1 cellular context compared by ENCODE assay signal in the genomic region with DNA sequence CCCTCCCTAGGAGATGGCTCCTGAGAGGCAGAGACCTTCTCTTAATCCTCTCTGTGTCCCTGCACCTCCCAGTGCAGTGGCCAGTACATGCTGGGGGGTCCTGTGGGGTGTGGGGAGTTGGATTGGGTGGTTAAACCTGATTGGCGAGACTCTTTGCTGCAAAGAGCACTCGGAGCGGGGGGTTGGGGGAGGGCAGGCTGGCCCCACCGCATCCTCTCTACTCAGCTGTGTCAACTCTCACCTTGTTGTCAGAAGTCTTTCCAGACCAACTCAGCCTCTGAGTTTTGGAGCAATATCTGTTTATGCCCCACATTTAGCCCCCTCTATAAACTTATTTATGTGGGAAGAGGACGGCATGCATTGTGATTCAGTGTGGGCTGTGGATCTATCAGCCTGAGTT.
TF ChIP-seq lines count a peak whose summit lies in the region.

No MANE protein-coding gene starts in this region.

TF ChIP-seq in GM23338, 12 proteins besides CTCF, POLR2A, EP300 and RAD21:
- TF ChIP-seq, protein P1, sequence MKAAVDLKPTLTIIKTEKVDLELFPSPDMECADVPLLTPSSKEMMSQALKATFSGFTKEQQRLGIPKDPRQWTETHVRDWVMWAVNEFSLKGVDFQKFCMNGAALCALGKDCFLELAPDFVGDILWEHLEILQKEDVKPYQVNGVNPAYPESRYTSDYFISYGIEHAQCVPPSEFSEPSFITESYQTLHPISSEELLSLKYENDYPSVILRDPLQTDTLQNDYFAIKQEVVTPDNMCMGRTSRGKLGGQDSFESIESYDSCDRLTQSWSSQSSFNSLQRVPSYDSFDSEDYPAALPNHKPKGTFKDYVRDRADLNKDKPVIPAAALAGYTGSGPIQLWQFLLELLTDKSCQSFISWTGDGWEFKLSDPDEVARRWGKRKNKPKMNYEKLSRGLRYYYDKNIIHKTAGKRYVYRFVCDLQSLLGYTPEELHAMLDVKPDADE (IDR thresholded peaks at IDR 0.05) = no peak
- TF ChIP-seq CREB1 (CRISPR knock-in tag; IDR thresholded peaks at IDR 0.05; ENCODE audit: low read depth) (no peak), ZNF331 (CRISPR knock-in tag; IDR thresholded peaks at IDR 0.05; ENCODE audit: low read depth) (no peak), STAT1 (IDR thresholded peaks at IDR 0.05; ENCODE audit: unreplicated experiment) (no peak), POLR2AphosphoS5 (IDR thresholded peaks at IDR 0.05; ENCODE audit: low read depth) (no peak), EZH2phosphoT487 (IDR thresholded peaks at IDR 0.05; ENCODE audit: unreplicated experiment) (no peak), EZH2 (IDR thresholded peaks at IDR 0.05; ENCODE audit: low read depth, unreplicated experiment) (no peak), ZNF114 (CRISPR knock-in tag; IDR thresholded peaks at IDR 0.05) (no peak), JUNB (IDR thresholded peaks at IDR 0.05; ENCODE audit: unreplicated experiment) (no peak), NANOG (IDR thresholded peaks at IDR 0.05; ENCODE audit: borderline replicate concordance) (no peak)
- TF ChIP-seq, protein P2, sequence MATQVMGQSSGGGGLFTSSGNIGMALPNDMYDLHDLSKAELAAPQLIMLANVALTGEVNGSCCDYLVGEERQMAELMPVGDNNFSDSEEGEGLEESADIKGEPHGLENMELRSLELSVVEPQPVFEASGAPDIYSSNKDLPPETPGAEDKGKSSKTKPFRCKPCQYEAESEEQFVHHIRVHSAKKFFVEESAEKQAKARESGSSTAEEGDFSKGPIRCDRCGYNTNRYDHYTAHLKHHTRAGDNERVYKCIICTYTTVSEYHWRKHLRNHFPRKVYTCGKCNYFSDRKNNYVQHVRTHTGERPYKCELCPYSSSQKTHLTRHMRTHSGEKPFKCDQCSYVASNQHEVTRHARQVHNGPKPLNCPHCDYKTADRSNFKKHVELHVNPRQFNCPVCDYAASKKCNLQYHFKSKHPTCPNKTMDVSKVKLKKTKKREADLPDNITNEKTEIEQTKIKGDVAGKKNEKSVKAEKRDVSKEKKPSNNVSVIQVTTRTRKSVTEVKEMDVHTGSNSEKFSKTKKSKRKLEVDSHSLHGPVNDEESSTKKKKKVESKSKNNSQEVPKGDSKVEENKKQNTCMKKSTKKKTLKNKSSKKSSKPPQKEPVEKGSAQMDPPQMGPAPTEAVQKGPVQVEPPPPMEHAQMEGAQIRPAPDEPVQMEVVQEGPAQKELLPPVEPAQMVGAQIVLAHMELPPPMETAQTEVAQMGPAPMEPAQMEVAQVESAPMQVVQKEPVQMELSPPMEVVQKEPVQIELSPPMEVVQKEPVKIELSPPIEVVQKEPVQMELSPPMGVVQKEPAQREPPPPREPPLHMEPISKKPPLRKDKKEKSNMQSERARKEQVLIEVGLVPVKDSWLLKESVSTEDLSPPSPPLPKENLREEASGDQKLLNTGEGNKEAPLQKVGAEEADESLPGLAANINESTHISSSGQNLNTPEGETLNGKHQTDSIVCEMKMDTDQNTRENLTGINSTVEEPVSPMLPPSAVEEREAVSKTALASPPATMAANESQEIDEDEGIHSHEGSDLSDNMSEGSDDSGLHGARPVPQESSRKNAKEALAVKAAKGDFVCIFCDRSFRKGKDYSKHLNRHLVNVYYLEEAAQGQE (IDR thresholded peaks at IDR 0.05; ENCODE audit: unreplicated experiment) = no peak
- TF ChIP-seq, protein P3, sequence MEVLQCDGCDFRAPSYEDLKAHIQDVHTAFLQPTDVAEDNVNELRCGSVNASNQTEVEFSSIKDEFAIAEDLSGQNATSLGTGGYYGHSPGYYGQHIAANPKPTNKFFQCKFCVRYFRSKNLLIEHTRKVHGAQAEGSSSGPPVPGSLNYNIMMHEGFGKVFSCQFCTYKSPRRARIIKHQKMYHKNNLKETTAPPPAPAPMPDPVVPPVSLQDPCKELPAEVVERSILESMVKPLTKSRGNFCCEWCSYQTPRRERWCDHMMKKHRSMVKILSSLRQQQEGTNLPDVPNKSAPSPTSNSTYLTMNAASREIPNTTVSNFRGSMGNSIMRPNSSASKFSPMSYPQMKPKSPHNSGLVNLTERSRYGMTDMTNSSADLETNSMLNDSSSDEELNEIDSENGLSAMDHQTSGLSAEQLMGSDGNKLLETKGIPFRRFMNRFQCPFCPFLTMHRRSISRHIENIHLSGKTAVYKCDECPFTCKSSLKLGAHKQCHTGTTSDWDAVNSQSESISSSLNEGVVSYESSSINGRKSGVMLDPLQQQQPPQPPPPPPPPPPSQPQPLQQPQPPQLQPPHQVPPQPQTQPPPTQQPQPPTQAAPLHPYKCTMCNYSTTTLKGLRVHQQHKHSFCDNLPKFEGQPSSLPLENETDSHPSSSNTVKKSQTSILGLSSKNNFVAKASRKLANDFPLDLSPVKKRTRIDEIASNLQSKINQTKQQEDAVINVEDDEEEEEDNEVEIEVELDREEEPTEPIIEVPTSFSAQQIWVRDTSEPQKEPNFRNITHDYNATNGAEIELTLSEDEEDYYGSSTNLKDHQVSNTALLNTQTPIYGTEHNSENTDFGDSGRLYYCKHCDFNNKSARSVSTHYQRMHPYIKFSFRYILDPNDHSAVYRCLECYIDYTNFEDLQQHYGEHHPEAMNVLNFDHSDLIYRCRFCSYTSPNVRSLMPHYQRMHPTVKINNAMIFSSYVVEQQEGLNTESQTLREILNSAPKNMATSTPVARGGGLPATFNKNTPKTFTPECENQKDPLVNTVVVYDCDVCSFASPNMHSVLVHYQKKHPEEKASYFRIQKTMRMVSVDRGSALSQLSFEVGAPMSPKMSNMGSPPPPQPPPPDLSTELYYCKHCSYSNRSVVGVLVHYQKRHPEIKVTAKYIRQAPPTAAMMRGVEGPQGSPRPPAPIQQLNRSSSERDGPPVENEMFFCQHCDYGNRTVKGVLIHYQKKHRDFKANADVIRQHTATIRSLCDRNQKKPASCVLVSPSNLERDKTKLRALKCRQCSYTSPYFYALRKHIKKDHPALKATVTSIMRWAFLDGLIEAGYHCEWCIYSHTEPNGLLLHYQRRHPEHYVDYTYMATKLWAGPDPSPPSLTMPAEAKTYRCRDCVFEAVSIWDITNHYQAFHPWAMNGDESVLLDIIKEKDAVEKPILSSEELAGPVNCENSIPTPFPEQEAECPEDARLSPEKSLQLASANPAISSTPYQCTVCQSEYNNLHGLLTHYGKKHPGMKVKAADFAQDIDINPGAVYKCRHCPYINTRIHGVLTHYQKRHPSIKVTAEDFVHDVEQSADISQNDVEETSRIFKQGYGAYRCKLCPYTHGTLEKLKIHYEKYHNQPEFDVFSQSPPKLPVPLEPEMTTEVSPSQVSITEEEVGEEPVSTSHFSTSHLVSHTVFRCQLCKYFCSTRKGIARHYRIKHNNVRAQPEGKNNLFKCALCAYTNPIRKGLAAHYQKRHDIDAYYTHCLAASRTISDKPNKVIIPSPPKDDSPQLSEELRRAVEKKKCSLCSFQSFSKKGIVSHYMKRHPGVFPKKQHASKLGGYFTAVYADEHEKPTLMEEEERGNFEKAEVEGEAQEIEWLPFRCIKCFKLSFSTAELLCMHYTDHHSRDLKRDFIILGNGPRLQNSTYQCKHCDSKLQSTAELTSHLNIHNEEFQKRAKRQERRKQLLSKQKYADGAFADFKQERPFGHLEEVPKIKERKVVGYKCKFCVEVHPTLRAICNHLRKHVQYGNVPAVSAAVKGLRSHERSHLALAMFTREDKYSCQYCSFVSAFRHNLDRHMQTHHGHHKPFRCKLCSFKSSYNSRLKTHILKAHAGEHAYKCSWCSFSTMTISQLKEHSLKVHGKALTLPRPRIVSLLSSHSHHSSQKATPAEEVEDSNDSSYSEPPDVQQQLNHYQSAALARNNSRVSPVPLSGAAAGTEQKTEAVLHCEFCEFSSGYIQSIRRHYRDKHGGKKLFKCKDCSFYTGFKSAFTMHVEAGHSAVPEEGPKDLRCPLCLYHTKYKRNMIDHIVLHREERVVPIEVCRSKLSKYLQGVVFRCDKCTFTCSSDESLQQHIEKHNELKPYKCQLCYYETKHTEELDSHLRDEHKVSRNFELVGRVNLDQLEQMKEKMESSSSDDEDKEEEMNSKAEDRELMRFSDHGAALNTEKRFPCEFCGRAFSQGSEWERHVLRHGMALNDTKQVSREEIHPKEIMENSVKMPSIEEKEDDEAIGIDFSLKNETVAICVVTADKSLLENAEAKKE (CRISPR knock-in tag; IDR thresholded peaks at IDR 0.05) = no peak
